Comparison of ENCODE assay signal across 8 cellular contexts in the genomic region with DNA sequence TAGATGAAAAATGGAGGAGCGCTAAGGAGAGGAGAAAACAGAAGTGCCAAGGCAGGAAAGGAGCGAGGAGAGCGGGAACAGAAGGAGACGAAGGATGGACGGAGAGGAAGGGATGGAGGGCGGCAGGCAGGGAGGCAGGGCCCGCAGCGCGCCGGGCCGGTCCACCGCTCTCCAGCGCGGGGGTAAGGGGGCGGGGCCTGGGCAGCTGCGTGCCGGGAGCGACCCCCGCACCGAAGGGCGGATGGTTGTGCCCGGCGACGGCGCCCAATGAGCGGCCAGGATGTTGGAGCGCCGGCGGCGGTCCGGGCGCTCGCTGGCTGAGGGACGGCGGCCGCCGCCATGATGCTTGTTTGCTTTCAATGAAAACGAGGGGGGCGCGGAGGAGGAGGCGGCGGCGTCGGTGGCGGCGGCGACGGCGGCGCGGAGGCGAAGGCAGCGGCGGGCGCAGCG. TPM values are rescaled to one million over a fixed set of nuclear protein-coding genes. Genes with fewer than 3 reads are reported as not detected.
DNase-seq lines count a peak whose midpoint lies in the region; ATAC-seq and TF ChIP-seq lines count a peak whose summit lies in the region.

A gene (plus strand): TSS at position 320 of the 450 bp plus-strand sequence. CDS start 34,898 bp downstream, outside the sequence.

- peaks cover 2% of the 10 kb centered on the region; the same call in 1 of the 2 replicates for H3K36me3 ChIP-seq in BJ (ENCODE audit: control insufficient read depth, insufficient read depth, low read length)
- H3K36me3 ChIP-seq in colonic mucosa = no peaks in the 10 kb centered on the region

- TF ChIP-seq CTCF in BJ (IDR thresholded peaks at IDR 0.05; ENCODE audit: insufficient read depth, low read depth, low read length) (no peak), colonic mucosa (IDR thresholded peaks at IDR 0.05) (no peak)

- intact Hi-C loops in colonic mucosa (cut with DNase I) = no loop called here

- peak; percentile 92 for ATAC-seq in GM19324 (IDR thresholded peaks at IDR 0.05; ENCODE audit: low FRiP score, unreplicated experiment)
- peak; percentile 91 for ATAC-seq in HG03460 (IDR thresholded peaks at IDR 0.05; ENCODE audit: unreplicated experiment)

- peak within 1 kb of the TSS; percentile 77 to 85 for H3K9ac ChIP-seq in colonic mucosa (ENCODE audit: low read depth in 2 of 2, low read length in 2 of 2)

- H3K4me3 ChIP-seq in BJ (ENCODE audit: low read depth, low read length) (peak within 1 kb of the TSS; percentile 76), colonic mucosa (peak within 1 kb of the TSS; percentile 99)

- POLR2A ChIA-PET in BJ (lab: Charles Lee) = interaction anchor here (0.7 kb wide), 1 partner anchor 10 kb away, joined by 5 read pairs; no protein-coding TSS in a partner anchor

- H3K9me3 ChIP-seq in colonic mucosa = no peaks in the 10 kb centered on the region

- H3K27me3 ChIP-seq in BJ (ENCODE audit: control insufficient read depth, insufficient read depth, low read length) = no peaks in the 10 kb centered on the region
- H3K27me3 ChIP-seq in colonic mucosa = no peaks in the 10 kb centered on the region
- no peaks in the 10 kb centered on the region for H3K27me3 ChIP-seq in layer of hippocampus (ENCODE audit: control insufficient read depth, insufficient read depth, low read length)

- peak; percentile 47 for DNase-seq in BJ (ENCODE audit: low read depth)
- peak; percentile 20 for DNase-seq in NCI-H524 treated with DMSO at 0.1 percent for 48 hours (lab: John Stamatoyannopoulos, UW)
- DNase-seq in activated CD4-positive, alpha-beta T cell treated with anti-CD3 and anti-CD28 coated beads for 48 hours = peak; percentile 94
- peak; percentile 93 for DNase-seq in colonic mucosa
- DNase-seq in stimulated activated CD4-positive, alpha-beta T cell treated with anti-CD3 and anti-CD28 coated beads, Interleukin-1b, Interleukin-23, amount 100 ng/mL, for 24 hours (ENCODE audit: low read depth in 4 of 4, low spot score in 1 of 4) = peak; percentile 86 to 92 (median 89)

- CTCF ChIA-PET in BJ (lab: Yijun Ruan, JAX) = interaction anchor here (0.9 to 1.3 kb wide), 2 partner anchors 23 to 112 kb away, joined by 3 to 4 read pairs; no protein-coding TSS in a partner anchor

- H3K27ac ChIP-seq in colonic mucosa (peak within 1 kb of the TSS; percentile 96), layer of hippocampus (ENCODE audit: low read depth, low read length) (peak within 1 kb of the TSS; percentile 90)

- H3K4me1 ChIP-seq in colonic mucosa = peaks cover 9% of the 10 kb centered on the region

RNA-seq across cellular contexts. Expression of the gene that starts here (rescaled TPM):
- polyA plus RNA-seq in BJ (2011; rRNA removed) = 3.9 and 8.8 TPM in 2 replicates
- polyA minus RNA-seq in BJ (2011; rRNA and poly(A)+ RNA removed) = 5.0 and 5.7 TPM in 2 replicates
- 10 to 100 TPM; 35.5 to 38.2 TPM for total RNA-seq in colonic mucosa

Comparison
In these comparisons a context has a peak if more than half of its experiments do, and no peak if none do; other contexts are left out.
1. Peak in every context shown above with its lines: DNase-seq, ATAC-seq, H3K4me3 ChIP-seq and H3K27ac ChIP-seq.
2. DNase-seq: peak in every context shown above with its lines; median percentile 94 in activated CD4-positive, alpha-beta T cell treated with anti-CD3 and anti-CD28 coated beads for 48 hours; 93 in colonic mucosa; 89 in stimulated activated CD4-positive, alpha-beta T cell treated with anti-CD3 and anti-CD28 coated beads, Interleukin-1b, Interleukin-23, amount 100 ng/mL, for 24 hours; 47 in BJ; 20 in NCI-H524 treated with DMSO at 0.1 percent for 48 hours.